16 cellular contexts compared by ENCODE assay signal in the genomic region with DNA sequence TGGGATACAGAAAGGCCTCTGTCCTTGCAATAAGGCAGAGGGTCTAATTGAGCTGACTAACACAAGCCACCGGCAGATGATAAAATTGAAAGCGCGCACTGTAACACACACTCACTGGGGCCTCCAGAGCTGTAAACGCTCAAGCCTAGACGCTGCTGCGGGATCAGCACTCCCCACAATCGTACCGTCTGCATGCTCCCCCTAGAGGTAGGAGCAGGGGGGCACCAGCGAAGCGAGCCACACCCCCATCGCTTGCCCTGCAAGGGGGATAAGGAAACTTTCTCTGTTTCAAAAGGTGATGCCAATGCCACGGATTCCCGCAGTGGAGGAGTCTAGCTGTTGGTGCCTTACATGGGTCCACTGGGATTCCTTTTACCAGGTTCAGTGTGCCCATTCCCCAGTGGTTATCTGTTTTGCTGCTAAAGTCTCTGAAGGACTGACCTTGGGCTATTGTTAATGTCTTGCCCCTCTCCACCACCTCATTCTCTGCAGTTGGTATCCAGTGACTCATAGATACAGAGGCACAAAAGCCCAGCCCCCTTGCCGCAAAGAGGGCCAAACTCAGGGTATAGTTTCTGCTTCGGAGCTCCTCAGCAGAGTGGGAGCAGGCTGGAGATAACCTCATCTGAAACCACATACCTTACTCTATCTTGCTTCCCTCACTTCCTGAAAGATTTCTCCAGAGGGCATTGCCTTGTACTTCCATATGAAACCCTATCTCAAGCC.
DNase-seq lines count a peak whose midpoint lies in the region; ATAC-seq lines count a peak whose summit lies in the region.
"Had no signal": no experiment of that assay in that cellular context is flagged by ENCODE, and none has a peak within 500 bp of the region (broad histone marks: within the 10 kb centered on the region; RNA-seq: fewer than 3 reads in every experiment).

No MANE protein-coding gene starts in this region.

- intact Hi-C loops in naive thymus-derived CD4-positive, alpha-beta T cell (cut with micrococcal nuclease) = no loop called here
- intact Hi-C loops in left cardiac atrium (cut with DNase I) = no loop called here

- H3K4me3 ChIP-seq in naive thymus-derived CD4-positive, alpha-beta T cell (ENCODE audit: low read length) = no peak overlapping the region
- H3K4me3 ChIP-seq: SJSA1, suprapubic skin had no signal

- no peak overlapping the region for H3K27ac ChIP-seq in naive thymus-derived CD4-positive, alpha-beta T cell (ENCODE audit: low read depth, low read length)
- H3K27ac ChIP-seq: SJSA1, suprapubic skin had no signal

- H3K9me3 Mint-ChIP-seq in naive thymus-derived CD4-positive, alpha-beta T cell = peaks cover 0 to 4% (median 0%) of the 10 kb centered on the region in 11 donors
- H3K9me3 Mint-ChIP-seq: activated naive CD8-positive, alpha-beta T cell treated with anti-CD3 and anti-CD28 coated beads for 36 hours; central memory CD8-positive, alpha-beta T cell had no signal

- H3K36me3 Mint-ChIP-seq in naive thymus-derived CD4-positive, alpha-beta T cell = no peaks in the 10 kb centered on the region
- H3K36me3 Mint-ChIP-seq: activated naive CD8-positive, alpha-beta T cell treated with anti-CD3 and anti-CD28 coated beads for 36 hours; memory B cell had no signal

- no peak overlapping the region for H3K4me3 Mint-ChIP-seq in naive thymus-derived CD4-positive, alpha-beta T cell
- H3K4me3 Mint-ChIP-seq: activated naive CD8-positive, alpha-beta T cell treated with anti-CD3 and anti-CD28 coated beads for 36 hours; central memory CD8-positive, alpha-beta T cell; memory B cell had no signal

- no peaks in the 10 kb centered on the region for H3K4me1 ChIP-seq in naive thymus-derived CD4-positive, alpha-beta T cell (ENCODE audit: control insufficient read depth in 2 of 2, insufficient read depth in 2 of 2, low read length in 2 of 2)
- H3K4me1 ChIP-seq: SJSA1, suprapubic skin had no signal

- ATAC-seq in HG03354 (IDR thresholded peaks at IDR 0.05; ENCODE audit: poor library complexity, severe bottlenecking, unreplicated experiment) (no peak), left cardiac atrium (no peak)
- ATAC-seq in naive thymus-derived CD4-positive, alpha-beta T cell = no peak

- H3K27me3 Mint-ChIP-seq in naive thymus-derived CD4-positive, alpha-beta T cell = peaks cover 0 to 11% (median 6%) of the 10 kb centered on the region in 5 donors
- H3K27me3 Mint-ChIP-seq: activated naive CD8-positive, alpha-beta T cell treated with anti-CD3 and anti-CD28 coated beads for 36 hours; central memory CD8-positive, alpha-beta T cell had no signal

- no peak overlapping the region for H3K27ac Mint-ChIP-seq in naive thymus-derived CD4-positive, alpha-beta T cell
- H3K27ac Mint-ChIP-seq: activated naive CD8-positive, alpha-beta T cell treated with anti-CD3 and anti-CD28 coated beads for 36 hours; memory B cell had no signal

- peak; percentile 3 for DNase-seq in stimulated activated CD4-positive, alpha-beta T cell treated with anti-CD3 and anti-CD28 coated beads, Interleukin-15, amount 100 ng/mL, for 24 hours
- DNase-seq in stimulated activated CD4-positive, alpha-beta T cell treated with anti-CD3 and anti-CD28 coated beads, Interleukin-12 subunit alpha, Interleukin-12 subunit beta, amount 100 ng/mL, for 4 hours = no peak
- DNase-seq in OCI-M2 (lab: John Stamatoyannopoulos, UW; ENCODE audit: unreplicated experiment) (peak; percentile 8), germinal center (ENCODE audit: low spot score) (peak; percentile 18), DMS 273 treated with DMSO at 0.1 percent for 48 hours (lab: John Stamatoyannopoulos, UW) (no peak), left cardiac atrium (no peak)
- no peak for DNase-seq in naive thymus-derived CD4-positive, alpha-beta T cell
- DNase-seq: activated naive CD8-positive, alpha-beta T cell treated with anti-CD3 and anti-CD28 coated beads for 36 hours; activated T-cell treated with anti-CD3 and anti-CD28 coated beads for 4 hours; NCI-H187 treated with DMSO at 0.1 percent for 48 hours; small intestine had no signal

- CTCF ChIA-PET in naive thymus-derived CD4-positive, alpha-beta T cell (lab: Charles Lee) = no interaction called here

- POLR2A ChIA-PET in naive thymus-derived CD4-positive, alpha-beta T cell (lab: Charles Lee) = no interaction called here

- H3K4me1 Mint-ChIP-seq in naive thymus-derived CD4-positive, alpha-beta T cell = no peaks in the 10 kb centered on the region
- H3K4me1 Mint-ChIP-seq: activated naive CD8-positive, alpha-beta T cell treated with anti-CD3 and anti-CD28 coated beads for 36 hours had no signal

- H3K27me3 ChIP-seq in naive thymus-derived CD4-positive, alpha-beta T cell (ENCODE audit: control insufficient read depth in 2 of 2, insufficient read depth in 2 of 2, low read length in 2 of 2) = no peaks in the 10 kb centered on the region
- H3K27me3 ChIP-seq: suprapubic skin had no signal

- H3K36me3 ChIP-seq in naive thymus-derived CD4-positive, alpha-beta T cell (ENCODE audit: control insufficient read depth in 2 of 3, insufficient read depth in 3 of 3, low read length in 3 of 3) = no peaks in the 10 kb centered on the region
- H3K36me3 ChIP-seq: SJSA1, suprapubic skin had no signal

- no peaks in the 10 kb centered on the region for H3K9me3 ChIP-seq in naive thymus-derived CD4-positive, alpha-beta T cell (ENCODE audit: control insufficient read depth in 2 of 3, low read length in 3 of 3)
- H3K9me3 ChIP-seq: SJSA1, suprapubic skin had no signal

Comparison
In these comparisons a context has a peak if more than half of its experiments do, and no peak if none do; other contexts are left out.
1. DNase-seq: peak in stimulated activated CD4-positive, alpha-beta T cell treated with anti-CD3 and anti-CD28 coated beads, Interleukin-15, amount 100 ng/mL, for 24 hours (single experiment), OCI-M2 (single experiment) and germinal center (single experiment); none in stimulated activated CD4-positive, alpha-beta T cell treated with anti-CD3 and anti-CD28 coated beads, Interleukin-12 subunit alpha, Interleukin-12 subunit beta, amount 100 ng/mL, for 4 hours (single experiment), naive thymus-derived CD4-positive, alpha-beta T cell (0 of 9), DMS 273 treated with DMSO at 0.1 percent for 48 hours (single experiment) and left cardiac atrium (single experiment).